Comparison of ENCODE assay signal across 28 cellular contexts in genomic region chr2:118633371-118633770, GRCh38.
A peak's percentile ranks its signal among the peaks of the same experiment; 100 is the strongest.
DNase-seq lines count a peak whose midpoint lies in the region; ATAC-seq, FAIRE-seq and TF ChIP-seq lines count a peak whose summit lies in the region.
"Had no signal": no experiment of that assay in that cellular context is flagged by ENCODE, and none has a peak within 500 bp of the region (broad histone marks: within the 10 kb centered on the region; RNA-seq: fewer than 3 reads in every experiment).

No MANE protein-coding gene starts in this region.

- ATAC-seq in GM23338 (no peak), PC-3 (no peak)
- ATAC-seq: GM12878 had no signal

- no peak overlapping the region for H4K5ac ChIP-seq in H1 (ENCODE audit: insufficient read length, low read depth, low read length)

- H3K4me2 ChIP-seq in GM23338 (no peak overlapping the region), H1 (ENCODE audit: insufficient read depth in 1 of 2, low read depth in 2 of 2, low read length in 2 of 2) (no peak overlapping the region), PC-3 (ENCODE audit: low read length) (no peak overlapping the region)
- H3K4me2 ChIP-seq: BLaER1 had no signal

- H3K4me1 ChIP-seq in GM23338 (ENCODE audit: insufficient read depth) (peaks cover 19% of the 10 kb centered on the region), H1 (replicated peaks in 1 of 4; ENCODE audit: control insufficient read depth in 3 of 4, insufficient read depth in 4 of 4, low read length in 3 of 4) (peaks cover 0 to 9% (median 3%) of the 10 kb centered on the region in 4 experiments; a peak in 2 of 7 replicates), PC-3 (ENCODE audit: insufficient read depth, low read length) (no peaks in the 10 kb centered on the region), small intestine (ENCODE audit: control insufficient read depth in 2 of 2, insufficient read depth in 1 of 2, low read depth in 1 of 2, low read length in 1 of 2) (no peaks in the 10 kb centered on the region)
- H3K4me1 ChIP-seq: BE2C, BLaER1 had no signal

- H3K9me3 ChIP-seq in H1 (ENCODE audit: insufficient read depth in 2 of 2, low read depth in 1 of 2, low read length in 1 of 2) (no peaks in the 10 kb centered on the region; a peak in 1 of 4 replicates), PC-3 (ENCODE audit: low read length) (no peaks in the 10 kb centered on the region), small intestine (ENCODE audit: control insufficient read depth, low read depth) (no peaks in the 10 kb centered on the region)
- H3K9me3 ChIP-seq: BE2C had no signal

- H3K4me3 ChIP-seq in GM23338, result no peak overlapping the region
- H3K4me3 ChIP-seq in H1 (ENCODE audit: extremely low read depth in 1 of 4, insufficient read depth in 2 of 4, low read depth in 3 of 4, low read length in 4 of 4), result no peak overlapping the region
- H3K4me3 ChIP-seq in PC-3 (ENCODE audit: low read length), result no peak overlapping the region
- no peak overlapping the region for H3K4me3 ChIP-seq in small intestine (ENCODE audit: low read depth in 1 of 2, low read length in 2 of 2)
- H3K4me3 ChIP-seq: BLaER1, GM12878 had no signal

- FAIRE-seq in H1 (lab: Jason Lieb, UNC) (no peak), frontal cortex (lab: Jason Lieb, UNC) (no peak), small intestine (lab: Jason Lieb, UNC) (no peak)
- FAIRE-seq: A204.1, GM12878, GM12892, GM18507 had no signal

- intact Hi-C loops in activated CD4-positive, alpha-beta T cell treated with anti-CD3 and anti-CD28 coated beads, Interleukin-2, amount 10 ng/mL, durations not matched to agents 24 days and 14 days (cut with micrococcal nuclease), result no loop called here
- intact Hi-C loops in PC-3 (cut with micrococcal nuclease), result no loop called here

- no peak for TF ChIP-seq RAD21 in H1 (IDR thresholded peaks at IDR 0.05 in 1 of 2, conservative IDR thresholded peaks at IDR 0.05 in 1 of 2; ENCODE audit: low read depth in 2 of 2, low read length in 2 of 2)

- no TSS peak for BruUV-seq in PC-3 (replicated peaks; lab: Mats Ljungman, UMichigan)

- no peak overlapping the region for H2AK5ac ChIP-seq in H1 (ENCODE audit: low read depth, low read length)

- no peaks in the 10 kb centered on the region for H3K4me1 Mint-ChIP-seq in activated CD4-positive, alpha-beta T cell treated with anti-CD3 and anti-CD28 coated beads, Interleukin-2, amount 10 ng/mL, durations not matched to agents 24 days and 14 days
- H3K4me1 Mint-ChIP-seq in GM23338 (peaks cover 31% of the 10 kb centered on the region), glutamatergic neuron (ENCODE audit: low read depth, unreplicated experiment) (peaks cover 23% of the 10 kb centered on the region)
- H3K4me1 Mint-ChIP-seq: CD14-positive monocyte; CD4-positive, alpha-beta memory T cell; CD4-positive, CD25-positive, alpha-beta regulatory T cell; CD8-positive, alpha-beta memory T cell had no signal

- no peak overlapping the region for H3K9ac ChIP-seq in H1 (replicated peaks in 1 of 4; ENCODE audit: extremely low read depth in 1 of 4, low read depth in 3 of 4, low read length in 3 of 4)
- H3K9ac ChIP-seq in PC-3 (ENCODE audit: low read length), result no peak overlapping the region
- H3K9ac ChIP-seq: BLaER1 had no signal

- POLR2A ChIA-PET in H1 (lab: Charles Lee; ENCODE audit: partially characterized antibody) (no interaction called here), PC-3 (lab: Charles Lee; ENCODE audit: unreplicated experiment) (no interaction called here)

- H2BK20ac ChIP-seq in H1 (ENCODE audit: low read length), result no peak overlapping the region

- H4K20me1 ChIP-seq in GM23338 (replicated peaks; ENCODE audit: insufficient read depth) (no peaks in the 10 kb centered on the region), H1 (replicated peaks in 1 of 2; ENCODE audit: control insufficient read depth in 1 of 2, insufficient read depth in 2 of 2, low read length in 2 of 2) (no peaks in the 10 kb centered on the region), PC-3 (ENCODE audit: low read length) (no peaks in the 10 kb centered on the region)
- H4K20me1 ChIP-seq: BLaER1 had no signal

- CTCF ChIA-PET in H1 (lab: Charles Lee; ENCODE audit: partially characterized antibody), result no interaction called here
- CTCF ChIA-PET in PC-3 (lab: Charles Lee), result no interaction called here

- no peak for TF ChIP-seq POLR2A in H1 (IDR thresholded peaks at IDR 0.05; ENCODE audit: control extremely low read depth in 1 of 2, low read depth in 2 of 2, low read length in 2 of 2)

- H2BK12ac ChIP-seq in H1 (ENCODE audit: low read depth, low read length), result peak overlapping the region; percentile 46; the same call in 1 of the 2 replicates

- H2BK15ac ChIP-seq in H1 (ENCODE audit: low read length), result no peak overlapping the region

- peak overlapping the region; percentile 29; the same call in 1 of the 2 replicates for H4K8ac ChIP-seq in H1 (ENCODE audit: extremely low read depth, insufficient read depth, low read length)

- H3K36me3 ChIP-seq in GM23338 (ENCODE audit: insufficient read depth), result peaks cover 6% of the 10 kb centered on the region; the same call in 1 of the 2 replicates
- H3K36me3 ChIP-seq in H1 (ENCODE audit: control insufficient read depth in 2 of 4, insufficient read depth in 4 of 4, low read length in 3 of 4), result no peaks in the 10 kb centered on the region
- H3K36me3 ChIP-seq in PC-3 (ENCODE audit: low read depth, low read length), result no peaks in the 10 kb centered on the region
- no peaks in the 10 kb centered on the region for H3K36me3 ChIP-seq in small intestine (ENCODE audit: control insufficient read depth in 2 of 2, insufficient read depth in 2 of 2, low read length in 2 of 2)
- H3K36me3 ChIP-seq: BE2C, BLaER1 had no signal

- no peak overlapping the region for H3K4me3 Mint-ChIP-seq in activated CD4-positive, alpha-beta T cell treated with anti-CD3 and anti-CD28 coated beads, Interleukin-2, amount 10 ng/mL, durations not matched to agents 24 days and 14 days
- H3K4me3 Mint-ChIP-seq in GM23338 (no peak overlapping the region), glutamatergic neuron (ENCODE audit: unreplicated experiment) (no peak overlapping the region)
- H3K4me3 Mint-ChIP-seq: CD14-positive monocyte; CD4-positive, CD25-positive, alpha-beta regulatory T cell; CD8-positive, alpha-beta memory T cell had no signal

- H3K79me1 ChIP-seq in H1 (ENCODE audit: low read depth, low read length), result no peaks in the 10 kb centered on the region

- peak; percentile 8 for DNase-seq in activated CD4-positive, alpha-beta T cell treated with anti-CD3 and anti-CD28 coated beads, Interleukin-2, amount 10 ng/mL, durations not matched to agents 24 days and 14 days
- DNase-seq in activated CD4-positive, alpha-beta T cell treated with anti-CD3 and anti-CD28 coated beads for 1 hour, result no peak
- DNase-seq in GM23338 (ENCODE audit: low spot score), result no peak
- no peak for DNase-seq in H1 (ENCODE audit: low read depth in 1 of 2, low spot score in 2 of 2)
- no peak for DNase-seq in glutamatergic neuron
- no peak for DNase-seq in PC-3
- no peak for DNase-seq in frontal cortex (ENCODE audit: low spot score in 2 of 2)
- DNase-seq in small intestine, result no peak
- DNase-seq: 8988T; ACHN; BE2C; C1 segment of cervical spinal cord; CD4-positive, alpha-beta memory T cell; CD4-positive, CD25-positive, alpha-beta regulatory T cell; CD8-positive, alpha-beta memory T cell; COR-L47; DMS 273 treated with DMSO at 0.1 percent for 48 hours; DMS153; DMS53; DND-41; EL; GDM1 had no signal

- H3K23ac ChIP-seq in H1 (ENCODE audit: insufficient read length), result no peak overlapping the region

- H2BK120ac ChIP-seq in H1 (replicated peaks; ENCODE audit: low read depth, low read length), result no peak overlapping the region

- no peak overlapping the region for H3K14ac ChIP-seq in H1 (ENCODE audit: insufficient read length)

- H3K79me2 ChIP-seq in GM23338 (replicated peaks; ENCODE audit: insufficient read depth) (no peaks in the 10 kb centered on the region), H1 (ENCODE audit: control insufficient read depth in 1 of 2, insufficient read depth in 2 of 2, low read length in 2 of 2) (no peaks in the 10 kb centered on the region), PC-3 (ENCODE audit: low read length) (no peaks in the 10 kb centered on the region)

- H2BK5ac ChIP-seq in H1 (ENCODE audit: low read depth, low read length), result no peak overlapping the region

- H3K36me3 Mint-ChIP-seq in activated CD4-positive, alpha-beta T cell treated with anti-CD3 and anti-CD28 coated beads, Interleukin-2, amount 10 ng/mL, durations not matched to agents 24 days and 14 days (ENCODE audit: low read depth), result no peaks in the 10 kb centered on the region
- H3K36me3 Mint-ChIP-seq in GM23338 (ENCODE audit: low read depth) (no peaks in the 10 kb centered on the region), glutamatergic neuron (ENCODE audit: unreplicated experiment) (no peaks in the 10 kb centered on the region)
- H3K36me3 Mint-ChIP-seq: CD14-positive monocyte; CD4-positive, alpha-beta memory T cell; CD4-positive, CD25-positive, alpha-beta regulatory T cell; CD8-positive, alpha-beta memory T cell had no signal

- H3K18ac ChIP-seq in H1 (ENCODE audit: extremely low read depth, low read length), result no peak overlapping the region

- WGBS in H1 (ENCODE audit: extremely low coverage in 1 of 2, insufficient coverage in 1 of 2, insufficient read length in 1 of 2, insufficient replicate concordance in 2 of 2, low coverage in 1 of 2, low lambda C conversion rate in 2 of 2, missing lambda C conversion rate in 1 of 2), 2 experiments, result 86% methylated on average over 6 of the region's 6 CpGs; no CpG with 5 or more reads in 1 of the 2 experiments
- 92 to 95% (median 94%) methylated on average over 6 of the region's 6 CpGs for WGBS in small intestine, 3 donors

- H3K27me3 Mint-ChIP-seq in activated CD4-positive, alpha-beta T cell treated with anti-CD3 and anti-CD28 coated beads, Interleukin-2, amount 10 ng/mL, durations not matched to agents 24 days and 14 days, result no peaks in the 10 kb centered on the region
- H3K27me3 Mint-ChIP-seq in GM23338 (ENCODE audit: insufficient read depth, low read depth, poor library complexity) (peaks cover 2% of the 10 kb centered on the region), glutamatergic neuron (ENCODE audit: unreplicated experiment) (no peaks in the 10 kb centered on the region)
- H3K27me3 Mint-ChIP-seq: CD4-positive, CD25-positive, alpha-beta regulatory T cell had no signal

- H4K91ac ChIP-seq in H1 (replicated peaks; ENCODE audit: insufficient read length, low read length), result no peak overlapping the region

- no peak overlapping the region for H3K56ac ChIP-seq in H1 (replicated peaks; ENCODE audit: insufficient read length, low read depth, low read length)

- H2AFZ ChIP-seq in GM23338 (peak overlapping the region; percentile 89; the same call in 1 of the 2 replicates), H1 (ENCODE audit: low read length) (no peak overlapping the region), PC-3 (ENCODE audit: low read length) (no peak overlapping the region)

- no peaks in the 10 kb centered on the region for H3K27me3 ChIP-seq in GM23338 (ENCODE audit: insufficient read depth)
- no peaks in the 10 kb centered on the region for H3K27me3 ChIP-seq in H1 (replicated peaks in 1 of 4; ENCODE audit: control insufficient read depth in 3 of 4, extremely low read depth in 1 of 4, insufficient read depth in 3 of 4, low read length in 3 of 4)
- H3K27me3 ChIP-seq in PC-3 (ENCODE audit: low read length), result peaks cover 67% of the 10 kb centered on the region
- H3K27me3 ChIP-seq in small intestine (ENCODE audit: control insufficient read depth in 2 of 2, insufficient read depth in 2 of 2, low read length in 2 of 2), result no peaks in the 10 kb centered on the region
- H3K27me3 ChIP-seq: BE2C, BLaER1 had no signal

- H3K9me2 ChIP-seq in GM23338 (ENCODE audit: insufficient read depth) (peaks cover 8% of the 10 kb centered on the region; the same call in 1 of the 2 replicates), PC-3 (replicated peaks; ENCODE audit: low read length) (no peaks in the 10 kb centered on the region)

- H3F3A ChIP-seq in GM23338 (replicated peaks; ENCODE audit: low read depth), result no peaks in the 10 kb centered on the region
- H3F3A ChIP-seq in PC-3 (ENCODE audit: low read length, unreplicated experiment), result no peaks in the 10 kb centered on the region

- H3K23me2 ChIP-seq in H1 (ENCODE audit: low read depth, low read length), result no peaks in the 10 kb centered on the region; the same call in 1 of the 2 replicates

- no peak overlapping the region for H3K4ac ChIP-seq in H1 (replicated peaks; ENCODE audit: insufficient read length, low read depth, low read length)

- no peaks in the 10 kb centered on the region for H3K9me3 Mint-ChIP-seq in activated CD4-positive, alpha-beta T cell treated with anti-CD3 and anti-CD28 coated beads, Interleukin-2, amount 10 ng/mL, durations not matched to agents 24 days and 14 days
- H3K9me3 Mint-ChIP-seq in GM23338 (peaks cover 7% of the 10 kb centered on the region; the same call in 2 of the 3 replicates), glutamatergic neuron (ENCODE audit: unreplicated experiment) (peaks cover 5% of the 10 kb centered on the region)

- no peak for TF ChIP-seq EP300 in H1 (IDR thresholded peaks at IDR 0.05; ENCODE audit: borderline replicate concordance in 1 of 2, low read depth in 2 of 2, low read length in 2 of 2)

- TF ChIP-seq CTCF in GM23338 (conservative IDR thresholded peaks at IDR 0.05; ENCODE audit: low read depth in 2 of 2) (no peak), H1 (IDR thresholded peaks at IDR 0.05; ENCODE audit: control extremely low read depth in 1 of 3, insufficient read depth in 1 of 3, low read depth in 1 of 3, low read length in 3 of 3) (no peak), glutamatergic neuron (IDR thresholded peaks at IDR 0.05; ENCODE audit: partially characterized antibody, unreplicated experiment) (no peak), PC-3 (conservative IDR thresholded peaks at IDR 0.05; ENCODE audit: low read depth, low read length) (no peak)

- no peak overlapping the region for H3K27ac ChIP-seq in GM23338 (ENCODE audit: low read depth)
- H3K27ac ChIP-seq in H1 (ENCODE audit: low read depth, low read length), result no peak overlapping the region
- H3K27ac ChIP-seq in PC-3 (ENCODE audit: low read length), result no peak overlapping the region
- no peak overlapping the region for H3K27ac ChIP-seq in small intestine (ENCODE audit: low read depth in 1 of 2, low read length in 1 of 2)
- H3K27ac ChIP-seq: BLaER1 had no signal

- H3K27ac Mint-ChIP-seq in activated CD4-positive, alpha-beta T cell treated with anti-CD3 and anti-CD28 coated beads, Interleukin-2, amount 10 ng/mL, durations not matched to agents 24 days and 14 days, result no peak overlapping the region
- no peak overlapping the region for H3K27ac Mint-ChIP-seq in GM23338
- peak overlapping the region; percentile 25 for H3K27ac Mint-ChIP-seq in glutamatergic neuron (ENCODE audit: unreplicated experiment)
- H3K27ac Mint-ChIP-seq: CD14-positive monocyte; CD4-positive, alpha-beta memory T cell; CD4-positive, CD25-positive, alpha-beta regulatory T cell; CD8-positive, alpha-beta memory T cell had no signal
